ENCODE assay signal across 8 cellular contexts in genomic region chr10:119750391-119751230, GRCh38. TPM values are rescaled to one million over a fixed set of nuclear protein-coding genes. Genes with fewer than 3 reads are reported as not detected.
DNase-seq lines count a peak whose midpoint lies in the region; TF ChIP-seq lines count a peak whose summit lies in the region.

No MANE protein-coding gene starts in this region.

- intact Hi-C loops in vagina (cut with DNase I): loop anchor here (10.0 kb wide), 1 partner anchor 104 kb away; no protein-coding TSS in a partner anchor

- TF ChIP-seq CTCF in glutamatergic neuron (IDR thresholded peaks at IDR 0.05; ENCODE audit: partially characterized antibody, unreplicated experiment) (peak; percentile 75), parathyroid adenoma (IDR thresholded peaks at IDR 0.05) (peak; percentile 86), vagina (IDR thresholded peaks at IDR 0.05) (peak; percentile 78 to 84 (median 79))

- H3K27ac ChIP-seq in SJSA1 (peak overlapping the region; percentile 27), parathyroid adenoma (no peak overlapping the region), vagina (no peak overlapping the region)

- H3K27me3 Mint-ChIP-seq in glutamatergic neuron (ENCODE audit: unreplicated experiment): peaks cover 3% of the 10 kb centered on the region

- H3K4me1 ChIP-seq in SJSA1 (replicated peaks) (peaks cover 37% of the 10 kb centered on the region), parathyroid adenoma (no peaks in the 10 kb centered on the region), vagina (no peaks in the 10 kb centered on the region)

- H3K9me3 Mint-ChIP-seq in glutamatergic neuron (ENCODE audit: unreplicated experiment): peaks cover 3% of the 10 kb centered on the region

- H3K4me3 ChIP-seq in SJSA1: no peak overlapping the region
- no peak overlapping the region for H3K4me3 ChIP-seq in parathyroid adenoma (ENCODE audit: low read depth, low read length)
- H3K4me3 ChIP-seq in vagina: no peak overlapping the region

- no peaks in the 10 kb centered on the region for H3K9me3 ChIP-seq in SJSA1 (replicated peaks)
- H3K9me3 ChIP-seq in parathyroid adenoma (ENCODE audit: control insufficient read depth, low read length): no peaks in the 10 kb centered on the region
- H3K9me3 ChIP-seq in vagina: no peaks in the 10 kb centered on the region

- H3K27me3 ChIP-seq in SJSA1 (replicated peaks): no peaks in the 10 kb centered on the region
- no peaks in the 10 kb centered on the region for H3K27me3 ChIP-seq in parathyroid adenoma (ENCODE audit: control insufficient read depth, insufficient read depth, low read length)
- no peaks in the 10 kb centered on the region for H3K27me3 ChIP-seq in vagina

- peaks cover 37% of the 10 kb centered on the region for H3K4me1 Mint-ChIP-seq in glutamatergic neuron (ENCODE audit: low read depth, unreplicated experiment)

- H2AFZ ChIP-seq in parathyroid adenoma: peak overlapping the region; percentile 23

- peaks cover 4% of the 10 kb centered on the region; the same call in 1 of the 2 replicates for H3K36me3 ChIP-seq in SJSA1
- H3K36me3 ChIP-seq in parathyroid adenoma (ENCODE audit: control insufficient read depth, insufficient read depth, low read length): no peaks in the 10 kb centered on the region
- no peaks in the 10 kb centered on the region for H3K36me3 ChIP-seq in vagina

- H3K36me3 Mint-ChIP-seq in glutamatergic neuron (ENCODE audit: unreplicated experiment): no peaks in the 10 kb centered on the region

- DNase-seq in ELF-1 (ENCODE audit: low read depth, low spot score) (peak; percentile 83), GOT3 (lab: John Stamatoyannopoulos, UW) (peak; percentile 14), M059J (ENCODE audit: low read depth) (peak; percentile 71), SJSA1 (ENCODE audit: low read depth in 1 of 2, low spot score in 2 of 2) (peak; percentile 82 to 83), glutamatergic neuron (peak; percentile 72), vagina (ENCODE audit: extremely low spot score in 2 of 2) (no peak)
- DNase-seq in activated naive CD4-positive, alpha-beta T cell treated with anti-CD3 and anti-CD28 coated beads, Interleukin-2, amount 50 U/mL, for 16 hours: peak; percentile 46

- peak overlapping the region; percentile 35 for H3K27ac Mint-ChIP-seq in glutamatergic neuron (ENCODE audit: unreplicated experiment)

- H3K9ac ChIP-seq in parathyroid adenoma: no peak overlapping the region

- peak overlapping the region; percentile 40 for H3K4me3 Mint-ChIP-seq in glutamatergic neuron (ENCODE audit: unreplicated experiment)

- no peak overlapping the region for H3K4me2 ChIP-seq in parathyroid adenoma (ENCODE audit: low read length)

- H3K79me2 ChIP-seq in parathyroid adenoma: peaks cover 13% of the 10 kb centered on the region

- no peak for TF ChIP-seq POLR2A in vagina (IDR thresholded peaks at IDR 0.05)

RNA-seq across cellular contexts. Expression of gene INPP5F, which starts 24.8 kb away (rescaled TPM):
- 11.1 and 15.2 TPM in 2 replicates for total RNA-seq in M059J (2014; rRNA removed; shearing (Covaris generic))
- total RNA-seq in SJSA1 (2014; rRNA removed; shearing (Covaris generic)): 39.9 and 46.3 TPM in 2 replicates
- 186 TPM for total RNA-seq in glutamatergic neuron (ENCODE audit: unreplicated experiment)
- 18.4 TPM for total RNA-seq in vagina

Comparison
In these comparisons a context has a peak if more than half of its experiments do, and no peak if none do; other contexts are left out.
1. DNase-seq: peak in ELF-1 (single experiment), GOT3 (single experiment), M059J (single experiment), SJSA1 (2 of 2), activated naive CD4-positive, alpha-beta T cell treated with anti-CD3 and anti-CD28 coated beads, Interleukin-2, amount 50 U/mL, for 16 hours (single experiment) and glutamatergic neuron (single experiment); none in vagina (0 of 2).
2. Peak in every context shown above with its lines, with median percentiles within 50 percentile points of each other: CTCF ChIP-seq.